ENCODE assay signal across 10 cellular contexts in the genomic region with DNA sequence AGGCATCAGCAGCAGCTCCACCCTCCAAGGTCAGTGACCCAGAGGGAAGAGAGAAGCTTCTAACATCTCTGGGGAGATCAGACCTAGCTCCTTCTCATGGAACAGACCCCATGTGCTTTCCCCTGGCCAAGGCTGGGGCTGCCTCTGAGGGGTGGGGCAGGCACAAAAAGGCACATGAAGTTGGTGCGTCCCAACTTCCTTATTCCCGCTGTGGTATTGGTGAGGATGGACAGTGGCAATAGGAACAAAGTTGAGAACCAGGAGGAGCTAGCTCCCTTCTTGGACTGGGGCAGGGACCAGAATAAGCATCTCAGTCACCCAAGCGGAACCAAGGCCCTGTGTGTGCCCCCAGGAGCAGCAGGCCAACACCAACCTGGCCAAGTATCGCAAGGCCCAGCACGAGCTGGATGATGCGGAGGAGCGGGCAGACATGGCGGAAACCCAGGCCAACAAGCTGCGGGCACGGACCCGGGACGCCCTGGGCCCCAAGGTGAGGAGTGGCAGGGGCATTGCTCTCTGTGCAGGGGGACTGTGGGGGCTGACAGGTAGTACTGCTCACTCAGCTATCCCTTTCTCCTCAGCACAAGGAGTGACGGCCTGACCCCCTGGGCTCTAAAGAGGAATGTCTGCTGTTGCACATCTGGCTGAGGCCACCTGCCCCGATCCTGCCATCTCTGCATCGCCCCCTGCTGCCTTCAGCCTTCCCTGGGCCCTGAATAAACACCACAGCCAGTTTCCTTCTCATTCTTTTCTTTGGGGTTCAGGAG. TPM values are rescaled to one million over a fixed set of nuclear protein-coding genes. Genes with fewer than 3 reads are reported as not detected.
A peak's percentile ranks its signal among the peaks of the same experiment; 100 is the strongest.
DNase-seq lines count a peak whose midpoint lies in the region; ATAC-seq and TF ChIP-seq lines count a peak whose summit lies in the region.
"Had no signal": no experiment of that assay in that cellular context is flagged by ENCODE, and none has a peak within 500 bp of the region (broad histone marks: within the 10 kb centered on the region; RNA-seq: fewer than 3 reads in every experiment).

No MANE protein-coding gene starts in this region.

- TF ChIP-seq CTCF in OCI-LY3 (IDR thresholded peaks at IDR 0.05; ENCODE audit: low read depth, low read length) = peak; percentile 34
- peak; percentile 39 for TF ChIP-seq CTCF in foreskin fibroblast (IDR thresholded peaks at IDR 0.05; ENCODE audit: low read depth, low read length)
- peak; percentile 13 for TF ChIP-seq CTCF in smooth muscle cell (IDR thresholded peaks at IDR 0.05; ENCODE audit: borderline replicate concordance, insufficient read depth, poor library complexity, severe bottlenecking)

- H3K27ac Mint-ChIP-seq in activated CD4-positive, alpha-beta T cell treated with anti-CD3 and anti-CD28 coated beads, Interleukin-2, amount 10 ng/mL, durations not matched to agents 24 days and 14 days = no peak overlapping the region

- H3K9ac ChIP-seq in OCI-LY3 (ENCODE audit: low read length) (no peak overlapping the region), smooth muscle cell (ENCODE audit: low read depth) (no peak overlapping the region)

- no peaks in the 10 kb centered on the region for H3K27me3 Mint-ChIP-seq in activated CD4-positive, alpha-beta T cell treated with anti-CD3 and anti-CD28 coated beads, Interleukin-2, amount 10 ng/mL, durations not matched to agents 24 days and 14 days

- H3K27me3 ChIP-seq in OCI-LY3 (ENCODE audit: low read depth, low read length) = no peaks in the 10 kb centered on the region
- no peaks in the 10 kb centered on the region for H3K27me3 ChIP-seq in smooth muscle cell (ENCODE audit: low read depth)

- no peaks in the 10 kb centered on the region for H3F3A ChIP-seq in smooth muscle cell (ENCODE audit: low read depth)

- intact Hi-C loops in activated CD4-positive, alpha-beta T cell treated with anti-CD3 and anti-CD28 coated beads, Interleukin-2, amount 10 ng/mL, durations not matched to agents 24 days and 14 days (cut with micrococcal nuclease) = loop anchor here (5.0 kb wide), 1 partner anchor 129 kb away; the partner anchor contains the start of gene GGT7

- H3K4me3 Mint-ChIP-seq in activated CD4-positive, alpha-beta T cell treated with anti-CD3 and anti-CD28 coated beads, Interleukin-2, amount 10 ng/mL, durations not matched to agents 24 days and 14 days = no peak overlapping the region

- H3K4me1 ChIP-seq in OCI-LY3 (ENCODE audit: low read length) (no peaks in the 10 kb centered on the region), smooth muscle cell (ENCODE audit: low read depth) (no peaks in the 10 kb centered on the region)

- no peaks in the 10 kb centered on the region for H3K79me2 ChIP-seq in OCI-LY3 (ENCODE audit: low read length)
- no peaks in the 10 kb centered on the region for H3K79me2 ChIP-seq in smooth muscle cell (ENCODE audit: low read depth)

- no peak overlapping the region for H3K4me3 ChIP-seq in OCI-LY3 (ENCODE audit: low read length)
- H3K4me3 ChIP-seq in foreskin fibroblast (ENCODE audit: low read depth in 1 of 2, low read length in 2 of 2) = no peak overlapping the region
- no peak overlapping the region for H3K4me3 ChIP-seq in smooth muscle cell

- H4K20me1 ChIP-seq in OCI-LY3 (ENCODE audit: insufficient read depth, low read length) (no peaks in the 10 kb centered on the region), smooth muscle cell (ENCODE audit: low read depth) (peaks cover 26% of the 10 kb centered on the region)

- DNase-seq in activated CD4-positive, alpha-beta T cell treated with anti-CD3 and anti-CD28 coated beads, Interleukin-2, amount 10 ng/mL, durations not matched to agents 24 days and 14 days = peak; percentile 69
- no peak for DNase-seq in activated CD4-positive, alpha-beta T cell treated with anti-CD3 and anti-CD28 coated beads, Interleukin-2, amount 50 U/mL, for 1 hour
- DNase-seq in foreskin fibroblast = peak in 1 of 2 donors; percentile 45
- DNase-seq in smooth muscle cell (lab: John Stamatoyannopoulos, UW; ENCODE audit: unreplicated experiment) = no peak
- no peak for DNase-seq in activated CD8-positive, alpha-beta memory T cell treated with anti-CD3 and anti-CD28 coated beads for 24 hours
- no peak for DNase-seq in ACHN
- DNase-seq: NCI-H1694, SHP77 treated with DMSO at 0.1 percent for 48 hours had no signal

- no peaks in the 10 kb centered on the region for H3K9me3 ChIP-seq in OCI-LY3 (ENCODE audit: insufficient read depth, low read length)
- H3K9me3 ChIP-seq in smooth muscle cell (replicated peaks; ENCODE audit: low read depth) = no peaks in the 10 kb centered on the region

- no peak overlapping the region for H2AFZ ChIP-seq in OCI-LY3 (ENCODE audit: low read depth, low read length)
- no peak overlapping the region for H2AFZ ChIP-seq in smooth muscle cell (ENCODE audit: low read depth)

- H3K36me3 Mint-ChIP-seq in activated CD4-positive, alpha-beta T cell treated with anti-CD3 and anti-CD28 coated beads, Interleukin-2, amount 10 ng/mL, durations not matched to agents 24 days and 14 days (ENCODE audit: low read depth) = peaks cover 54% of the 10 kb centered on the region

- peaks cover 42% of the 10 kb centered on the region for H3K36me3 ChIP-seq in OCI-LY3 (replicated peaks; ENCODE audit: low read depth, low read length)
- peaks cover 9% of the 10 kb centered on the region for H3K36me3 ChIP-seq in smooth muscle cell (ENCODE audit: low read depth)

- in situ Hi-C loops in ACHN (cut with HindIII; ENCODE audit: low pct_ligation_motif_present, low pct_unique_long_range_greater_than_20kb, low sequenced_read_pairs) = no loop called here

- H3K9me3 Mint-ChIP-seq in activated CD4-positive, alpha-beta T cell treated with anti-CD3 and anti-CD28 coated beads, Interleukin-2, amount 10 ng/mL, durations not matched to agents 24 days and 14 days = no peaks in the 10 kb centered on the region

- H3K27ac ChIP-seq in OCI-LY3 (ENCODE audit: low read length) (no peak overlapping the region), smooth muscle cell (ENCODE audit: low read depth) (no peak overlapping the region)

- WGBS in smooth muscle cell (ENCODE audit: low lambda C conversion rate) = 93% methylated on average over 13 of the region's 15 CpGs

- H3K4me1 Mint-ChIP-seq in activated CD4-positive, alpha-beta T cell treated with anti-CD3 and anti-CD28 coated beads, Interleukin-2, amount 10 ng/mL, durations not matched to agents 24 days and 14 days = no peaks in the 10 kb centered on the region

- ATAC-seq in GM21526 (IDR thresholded peaks at IDR 0.05; ENCODE audit: low FRiP score, unreplicated experiment) = no peak

- H3K4me2 ChIP-seq in OCI-LY3 (ENCODE audit: low read length) = no peak overlapping the region
- no peak overlapping the region for H3K4me2 ChIP-seq in smooth muscle cell

RNA-seq across cellular contexts. Expression of gene MYH7B, which starts 46.1 kb away (rescaled TPM):
- 0.19 and 0.52 TPM in 2 replicates for total RNA-seq in activated CD4-positive, alpha-beta T cell treated with anti-CD3 and anti-CD28 coated beads, Interleukin-2, amount 10 ng/mL, durations not matched to agents 24 days and 14 days
- total RNA-seq in smooth muscle cell = not detected in 2 replicates
- polyA plus RNA-seq in smooth muscle cell = 0.67 and 0.70 TPM in 2 replicates

RNA-seq across cellular contexts. Expression of gene GSS, which starts 46.2 kb away (rescaled TPM):
- total RNA-seq in activated CD4-positive, alpha-beta T cell treated with anti-CD3 and anti-CD28 coated beads, Interleukin-2, amount 10 ng/mL, durations not matched to agents 24 days and 14 days = 71.0 and 71.3 TPM in 2 replicates
- 48.4 and 57.8 TPM in 2 replicates for total RNA-seq in smooth muscle cell
- polyA plus RNA-seq in smooth muscle cell = 65.3 and 71.6 TPM in 2 replicates
